1 cellular context compared by ENCODE assay signal in genomic region chr4:178090640-178091411, GRCh38.
TF ChIP-seq lines count a peak whose summit lies in the region.

No MANE protein-coding gene starts in this region.

TF ChIP-seq in GM12878, 131 proteins besides CTCF, POLR2A, EP300 and RAD21 (continued from another document):
- TF ChIP-seq ATF2 (IDR thresholded peaks at IDR 0.05; ENCODE audit: low read length) (no peak), ZBTB40 (IDR thresholded peaks at IDR 0.05; ENCODE audit: borderline replicate concordance) (no peak), YBX1 (IDR thresholded peaks at IDR 0.05) (no peak), BRCA1 (IDR thresholded peaks at IDR 0.05; ENCODE audit: low read depth, low read length) (no peak), MTA2 (IDR thresholded peaks at IDR 0.05; ENCODE audit: low read depth) (no peak), BCL3 (IDR thresholded peaks at IDR 0.05; ENCODE audit: borderline replicate concordance, insufficient read depth, low read depth, low read length, poor library complexity, severe bottlenecking) (no peak), IRF5 (IDR thresholded peaks at IDR 0.05; ENCODE audit: borderline replicate concordance) (no peak), ZNF687 (IDR thresholded peaks at IDR 0.05) (no peak), SREBF2 (IDR thresholded peaks at IDR 0.05; ENCODE audit: low read length) (no peak)
